20 cellular contexts compared by ENCODE assay signal in the genomic region with DNA sequence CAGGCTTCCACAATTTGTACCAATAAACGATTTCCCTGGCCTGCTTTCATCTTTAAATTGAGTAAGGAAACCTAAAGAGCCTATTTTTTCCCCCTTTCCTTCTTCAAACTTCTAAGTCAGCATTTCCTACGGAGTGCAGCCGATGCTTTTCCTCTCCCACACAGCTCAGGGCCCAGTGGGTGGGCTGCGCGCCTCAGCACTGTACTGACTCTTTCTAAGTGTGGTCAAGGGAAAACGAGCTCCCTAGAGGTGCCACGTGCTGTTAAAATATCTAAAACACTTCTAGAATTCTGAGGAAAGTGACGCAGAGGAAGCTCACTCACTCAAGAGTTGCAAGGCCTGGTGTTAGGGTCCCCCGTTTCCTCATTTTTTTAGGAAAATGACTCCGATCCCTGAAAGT. TPM values are rescaled to one million over a fixed set of nuclear protein-coding genes. Genes with fewer than 3 reads are reported as not detected.
"Had no signal": no experiment of that assay in that cellular context is flagged by ENCODE, and none has a peak within 500 bp of the region (broad histone marks: within the 10 kb centered on the region; RNA-seq: fewer than 3 reads in every experiment).

No MANE protein-coding gene starts in this region.

- H3K36me3 ChIP-seq: colonic mucosa, left ventricle myocardium inferior, lower lobe of right lung, neutrophil, thyroid gland, upper lobe of left lung, vagina had no signal

- H3K9me3 ChIP-seq: colonic mucosa, lower lobe of right lung, neutrophil, thyroid gland, upper lobe of left lung, vagina had no signal

- H2AFZ ChIP-seq: hepatocyte had no signal

- H3K4me1 ChIP-seq: colonic mucosa, left ventricle myocardium inferior, lower lobe of right lung, thyroid gland, upper lobe of left lung, vagina had no signal

- H3K27ac Mint-ChIP-seq: memory B cell; natural killer cell treated with Interleukin-12 subunit alpha and Interleukin-12 subunit beta and Interleukin-15 and Interleukin-18, amount 100 ng/mL, for 72 hours had no signal

- DNase-seq: colonic mucosa; dermis blood vessel endothelial cell; foreskin melanocyte; kidney; left cardiac atrium; left ventricle myocardium inferior; lower lobe of right lung; midbrain; posterior cingulate gyrus; right cardiac atrium; small intestine; stimulated activated CD4-positive, alpha-beta T cell treated with anti-CD3 and anti-CD28 coated beads, Interleukin-2, amount 100 ng/mL, for 48 hours; stimulated activated naive CD4-positive, alpha-beta T cell treated with Interleukin-2 at 50 U/mL for 16 hours; thyroid gland; upper lobe of left lung had no signal

- H3K79me2 ChIP-seq: hepatocyte had no signal

- H3K4me2 ChIP-seq: hepatocyte had no signal

- H3K27ac ChIP-seq: colonic mucosa, hepatocyte, left ventricle myocardium inferior, lower lobe of right lung, neutrophil, thyroid gland, upper lobe of left lung, vagina had no signal

- H3K4me3 ChIP-seq: colonic mucosa, hepatocyte, left ventricle myocardium inferior, lower lobe of right lung, thyroid gland, upper lobe of left lung, vagina had no signal

- H3K27me3 Mint-ChIP-seq: memory B cell had no signal

- ATAC-seq: left cardiac atrium; lower lobe of right lung; natural killer cell treated with Interleukin-12 subunit alpha and Interleukin-12 subunit beta and Interleukin-15 and Interleukin-18, amount 100 ng/mL, for 72 hours; right cardiac atrium had no signal

- H3K36me3 Mint-ChIP-seq: memory B cell; natural killer cell treated with Interleukin-12 subunit alpha and Interleukin-12 subunit beta and Interleukin-15 and Interleukin-18, amount 100 ng/mL, for 72 hours had no signal

- H3K9me3 Mint-ChIP-seq: memory B cell; natural killer cell treated with Interleukin-12 subunit alpha and Interleukin-12 subunit beta and Interleukin-15 and Interleukin-18, amount 100 ng/mL, for 72 hours had no signal

- H3K27me3 ChIP-seq: colonic mucosa, hepatocyte, neutrophil, thyroid gland, upper lobe of left lung, vagina had no signal

- H3K4me1 Mint-ChIP-seq: memory B cell had no signal

- H3K4me3 Mint-ChIP-seq: memory B cell; natural killer cell treated with Interleukin-12 subunit alpha and Interleukin-12 subunit beta and Interleukin-15 and Interleukin-18, amount 100 ng/mL, for 72 hours had no signal

RNA-seq across cellular contexts. Expression of gene STEAP1B, which starts 29.0 kb away (rescaled TPM):
- total RNA-seq: hepatocyte had no signal
